In genomic region chr17:19384723-19385391, GRCh38 we compare ENCODE assay signal across 1 cellular context.
TF ChIP-seq lines count a peak whose summit lies in the region.

No MANE protein-coding gene starts in this region.

TF ChIP-seq in HepG2, 621 proteins besides CTCF, POLR2A, EP300 and RAD21:
- no peak for TF ChIP-seq JARID2 (CRISPR knock-in tag; IDR thresholded peaks at IDR 0.05; ENCODE audit: insufficient replicate concordance)
- TF ChIP-seq, protein P1, sequence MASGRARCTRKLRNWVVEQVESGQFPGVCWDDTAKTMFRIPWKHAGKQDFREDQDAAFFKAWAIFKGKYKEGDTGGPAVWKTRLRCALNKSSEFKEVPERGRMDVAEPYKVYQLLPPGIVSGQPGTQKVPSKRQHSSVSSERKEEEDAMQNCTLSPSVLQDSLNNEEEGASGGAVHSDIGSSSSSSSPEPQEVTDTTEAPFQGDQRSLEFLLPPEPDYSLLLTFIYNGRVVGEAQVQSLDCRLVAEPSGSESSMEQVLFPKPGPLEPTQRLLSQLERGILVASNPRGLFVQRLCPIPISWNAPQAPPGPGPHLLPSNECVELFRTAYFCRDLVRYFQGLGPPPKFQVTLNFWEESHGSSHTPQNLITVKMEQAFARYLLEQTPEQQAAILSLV (CRISPR knock-in tag; IDR thresholded peaks at IDR 0.05; ENCODE audit: borderline replicate concordance), result no peak
- no peak for TF ChIP-seq RBM39 (IDR thresholded peaks at IDR 0.05; ENCODE audit: low read depth, low read length, poor library complexity, severe bottlenecking)
